Comparison of ENCODE assay signal across 25 cellular contexts in genomic region chr13:44698076-44698475, GRCh38.
DNase-seq lines count a peak whose midpoint lies in the region; ATAC-seq, FAIRE-seq and TF ChIP-seq lines count a peak whose summit lies in the region.
"Had no signal": no experiment of that assay in that cellular context is flagged by ENCODE, and none has a peak within 500 bp of the region (broad histone marks: within the 10 kb centered on the region; RNA-seq: fewer than 3 reads in every experiment).

No MANE protein-coding gene starts in this region.

- no peak for TF ChIP-seq POLR2A in testis (IDR thresholded peaks at IDR 0.05)

- no peak overlapping the region for H3K27ac Mint-ChIP-seq in effector memory CD8-positive, alpha-beta T cell
- H3K27ac Mint-ChIP-seq: CD4-positive, CD25-positive, alpha-beta regulatory T cell; HFFc6; stimulated activated memory B cell treated with anti-CD40 and anti-IgM and Interleukin-4, amounts not matched to agents 10 μg/mL and 1 μg/mL and 100 μg/mL, for 72 hours had no signal

- H3K27me3 ChIP-seq in adipocyte (replicated peaks; ENCODE audit: control insufficient read depth, insufficient read depth, low read length) (no peaks in the 10 kb centered on the region), neuron (ENCODE audit: insufficient read depth, low read length) (peaks cover 7% of the 10 kb centered on the region), testis (no peaks in the 10 kb centered on the region)
- H3K27me3 ChIP-seq: brain microvascular endothelial cell, colonic mucosa, esophagus squamous epithelium, vagina had no signal

- no peaks in the 10 kb centered on the region for H3K9me3 ChIP-seq in adipocyte (ENCODE audit: control insufficient read depth, low read length)
- no peaks in the 10 kb centered on the region for H3K9me3 ChIP-seq in neuron (ENCODE audit: low read length)
- no peaks in the 10 kb centered on the region for H3K9me3 ChIP-seq in testis
- H3K9me3 ChIP-seq: colonic mucosa, esophagus squamous epithelium, thoracic aorta, vagina had no signal

- WGBS in testis, 2 donors, result 63 to 79% methylated on average over 6 of the region's 6 CpGs

- H3K36me3 ChIP-seq in adipocyte (ENCODE audit: control insufficient read depth, insufficient read depth, low read length, severe bottlenecking) (no peaks in the 10 kb centered on the region), neuron (ENCODE audit: insufficient read depth, low read length) (no peaks in the 10 kb centered on the region), testis (ENCODE audit: low read depth, missing control alignments) (no peaks in the 10 kb centered on the region)
- H3K36me3 ChIP-seq: brain microvascular endothelial cell, colonic mucosa, esophagus squamous epithelium, thoracic aorta, vagina had no signal

- H3K27ac ChIP-seq in testis, result no peak overlapping the region
- H3K27ac ChIP-seq: brain microvascular endothelial cell, colonic mucosa, esophagus squamous epithelium, thoracic aorta, vagina had no signal

- H3K4me3 ChIP-seq in adipocyte (ENCODE audit: low read length) (peak overlapping the region; percentile 24), neuron (ENCODE audit: low read length) (peak overlapping the region; percentile 23), testis (no peak overlapping the region)
- H3K4me3 ChIP-seq: colonic mucosa, esophagus squamous epithelium, thoracic aorta, vagina had no signal

- intact Hi-C loops in testis (cut with DNase I; ENCODE audit: low total_unique reads), result no loop called here

- no peaks in the 10 kb centered on the region for H3K36me3 Mint-ChIP-seq in effector memory CD8-positive, alpha-beta T cell (ENCODE audit: insufficient read depth)
- H3K36me3 Mint-ChIP-seq: CD4-positive, CD25-positive, alpha-beta regulatory T cell; stimulated activated memory B cell treated with anti-CD40 and anti-IgM and Interleukin-4, amounts not matched to agents 10 μg/mL and 1 μg/mL and 100 μg/mL, for 72 hours had no signal

- H3K27me3 Mint-ChIP-seq in effector memory CD8-positive, alpha-beta T cell, result peaks cover 14 to 19% of the 10 kb centered on the region in 2 donors
- H3K27me3 Mint-ChIP-seq: CD4-positive, CD25-positive, alpha-beta regulatory T cell had no signal

- H3K9ac ChIP-seq in adipocyte (ENCODE audit: low read length), result peak overlapping the region; percentile 38

- no peaks in the 10 kb centered on the region for H3K4me1 Mint-ChIP-seq in effector memory CD8-positive, alpha-beta T cell (ENCODE audit: low read depth in 2 of 2)
- H3K4me1 Mint-ChIP-seq: CD4-positive, CD25-positive, alpha-beta regulatory T cell; stimulated activated memory B cell treated with anti-CD40 and anti-IgM and Interleukin-4, amounts not matched to agents 10 μg/mL and 1 μg/mL and 100 μg/mL, for 72 hours had no signal

- H2AFZ ChIP-seq in neuron (ENCODE audit: low read depth, low read length), result peak overlapping the region; percentile 60

- H3K9me3 Mint-ChIP-seq in effector memory CD8-positive, alpha-beta T cell, result no peaks in the 10 kb centered on the region
- H3K9me3 Mint-ChIP-seq: HFFc6 had no signal

- DNase-seq in adipocyte (ENCODE audit: low read depth) (no peak), frontal cortex (ENCODE audit: low spot score in 2 of 2) (peak; percentile 32 to 37), testis (peak; percentile 29), NCI-H1436 treated with DMSO at 0.1 percent for 48 hours (lab: John Stamatoyannopoulos, UW) (no peak)
- no peak for DNase-seq in effector memory CD8-positive, alpha-beta T cell
- DNase-seq: activated CD4-positive, CD25-positive, alpha-beta regulatory T cell treated with anti-CD3 and anti-CD28 coated beads, Interleukin-2, amount 50 U/mL, for 72 hours; activated gamma-delta T cell; activated T-cell treated with anti-CD3 and anti-CD28 coated beads, Interleukin-2, amount 50 U/mL, for 1 hour; brain microvascular endothelial cell; CD4-positive, CD25-positive, alpha-beta regulatory T cell; colonic mucosa; EL; esophagus squamous epithelium; HFFc6; NCI-H1105 treated with DMSO at 0.1 percent for 48 hours; NCI-H446; right cardiac atrium; RPMI8226; stimulated activated CD4-positive, alpha-beta T cell treated with anti-CD3 and anti-CD28 coated beads, Interleukin-4, amount 100 ng/mL, for 1 hour had no signal

- H3K4me1 ChIP-seq in adipocyte (ENCODE audit: control insufficient read depth, insufficient read depth, low read length) (peaks cover 24% of the 10 kb centered on the region), neuron (ENCODE audit: insufficient read depth, low read length) (peaks cover 17% of the 10 kb centered on the region), testis (no peaks in the 10 kb centered on the region)
- H3K4me1 ChIP-seq: colonic mucosa, esophagus squamous epithelium, vagina had no signal

- no peak for ATAC-seq in effector memory CD8-positive, alpha-beta T cell (replicated peaks)
- ATAC-seq in GM19351 (IDR thresholded peaks at IDR 0.05; ENCODE audit: unreplicated experiment), result no peak
- ATAC-seq: right cardiac atrium; stimulated activated memory B cell treated with anti-CD40 and anti-IgM and Interleukin-4, amounts not matched to agents 10 μg/mL and 1 μg/mL and 100 μg/mL, for 72 hours had no signal

- peak; percentile 3 for FAIRE-seq in frontal cortex (lab: Jason Lieb, UNC)
- FAIRE-seq: TTC549 had no signal

- TF ChIP-seq CTCF in testis (IDR thresholded peaks at IDR 0.05), result no peak

- no peak overlapping the region for H3K4me3 Mint-ChIP-seq in effector memory CD8-positive, alpha-beta T cell
- H3K4me3 Mint-ChIP-seq: CD4-positive, CD25-positive, alpha-beta regulatory T cell; HFFc6; stimulated activated memory B cell treated with anti-CD40 and anti-IgM and Interleukin-4, amounts not matched to agents 10 μg/mL and 1 μg/mL and 100 μg/mL, for 72 hours had no signal

Comparison
In these comparisons a context has a peak if more than half of its experiments do, and no peak if none do; other contexts are left out.
1. DNase-seq: peak in frontal cortex (2 of 2) and testis (single experiment); none in adipocyte (single experiment), effector memory CD8-positive, alpha-beta T cell (0 of 3) and NCI-H1436 treated with DMSO at 0.1 percent for 48 hours (single experiment).
2. H3K4me3 ChIP-seq: peak in adipocyte (single experiment) and neuron (single experiment); none in testis (0 of 2).